ENCODE assay signal across 8 cellular contexts in genomic region chr5:157575096-157575872, GRCh38. TPM values are rescaled to one million over a fixed set of nuclear protein-coding genes. Genes with fewer than 3 reads are reported as not detected.
DNase-seq lines count a peak whose midpoint lies in the region; ATAC-seq and TF ChIP-seq lines count a peak whose summit lies in the region.

TSS of gene ADAM19 (minus strand) at chr5:157575775. CDS start at chr5:157575696, 79 bp downstream.

- DNase-seq in NCI-H345 treated with DMSO at 0.1 percent for 48 hours (lab: John Stamatoyannopoulos, UW; ENCODE audit: unreplicated experiment) (peak; percentile 16), activated T-cell treated with anti-CD3 and anti-CD28 coated beads for 4 hours (peak; percentile 58), fibroblast of lung (ENCODE audit: low read depth in 2 of 2) (peak; percentile 54 to 74)
- DNase-seq in naive thymus-derived CD8-positive, alpha-beta T cell, result no peak

- H3K9me3 ChIP-seq in BLaER1 treated with 17β-estradiol and CSF1 and Interleukin-3, amounts not matched to agents 10 nM and 100 nM (replicated peaks in 1 of 11), result no peaks in the 10 kb centered on the region
- no peaks in the 10 kb centered on the region for H3K9me3 ChIP-seq in fibroblast of lung (ENCODE audit: control insufficient read depth, insufficient read depth, low read depth, low read length)

- peaks cover 13 to 27% (median 18%) of the 10 kb centered on the region in 11 experiments for H3K27me3 ChIP-seq in BLaER1 treated with 17β-estradiol and CSF1 and Interleukin-3, amounts not matched to agents 10 nM and 100 nM
- no peaks in the 10 kb centered on the region for H3K27me3 ChIP-seq in fibroblast of lung (ENCODE audit: control insufficient read depth, insufficient read depth, low read length)

- peaks cover 33% of the 10 kb centered on the region for H3K79me2 ChIP-seq in fibroblast of lung (ENCODE audit: control insufficient read depth, insufficient read depth, low read length)

- H3K9ac ChIP-seq in BLaER1 treated with 17β-estradiol and CSF1 and Interleukin-3, amounts not matched to agents 10 nM and 100 nM, result peak within 1 kb of the TSS; percentile 69 to 88 (median 76); a peak in 21 of 22 replicates
- H3K9ac ChIP-seq in fibroblast of lung (ENCODE audit: insufficient read depth, low read length), result peak within 1 kb of the TSS; percentile 59

- H3K4me1 Mint-ChIP-seq in naive thymus-derived CD8-positive, alpha-beta T cell, result peaks cover 9 to 61% (median 17%) of the 10 kb centered on the region in 4 donors

- H3K9me3 Mint-ChIP-seq in naive thymus-derived CD8-positive, alpha-beta T cell, result no peaks in the 10 kb centered on the region

- H4K20me1 ChIP-seq in BLaER1 treated with 17β-estradiol and CSF1 and Interleukin-3, amounts not matched to agents 10 nM and 100 nM, result peaks cover 0 to 33% (median 4%) of the 10 kb centered on the region in 11 experiments; a peak in 6 of 22 replicates
- no peaks in the 10 kb centered on the region for H4K20me1 ChIP-seq in fibroblast of lung (ENCODE audit: control insufficient read depth, extremely low read depth, insufficient read depth, low read length)

- no peak for TF ChIP-seq CTCF in fibroblast of lung (conservative IDR thresholded peaks at IDR 0.05 in 1 of 2, IDR thresholded peaks at IDR 0.05 in 1 of 2; ENCODE audit: low read depth in 1 of 2, low read length in 2 of 2)

- peak; percentile 38 for ATAC-seq in GM21529 (IDR thresholded peaks at IDR 0.05; ENCODE audit: unreplicated experiment)
- peak; percentile 33 to 64 for ATAC-seq in naive thymus-derived CD8-positive, alpha-beta T cell
- ATAC-seq in HG03139 (IDR thresholded peaks at IDR 0.05; ENCODE audit: unreplicated experiment), result no peak

- H3K36me3 ChIP-seq in BLaER1 treated with 17β-estradiol and CSF1 and Interleukin-3, amounts not matched to agents 10 nM and 100 nM, result peaks cover 0 to 6% (median 0%) of the 10 kb centered on the region in 11 experiments; a peak in 1 of 22 replicates
- H3K36me3 ChIP-seq in fibroblast of lung (ENCODE audit: control insufficient read depth, insufficient read depth, low read length) (peaks cover 3% of the 10 kb centered on the region), urinary bladder (ENCODE audit: insufficient read depth) (no peaks in the 10 kb centered on the region)

- under 1% methylated on average over 76 of the region's 76 CpGs for WGBS in urinary bladder

- H2AFZ ChIP-seq in fibroblast of lung (ENCODE audit: low read length), result peak within 1 kb of the TSS; percentile 33

- H3K4me2 ChIP-seq in BLaER1 treated with 17β-estradiol and CSF1 and Interleukin-3, amounts not matched to agents 10 nM and 100 nM, result peak within 1 kb of the TSS; percentile 82 to 99 (median 97)
- H3K4me2 ChIP-seq in fibroblast of lung (ENCODE audit: extremely low read depth, insufficient read depth, low read length), result peak within 1 kb of the TSS; percentile 76

- H3K36me3 Mint-ChIP-seq in naive thymus-derived CD8-positive, alpha-beta T cell, result peaks cover 0 to 3% (median 0%) of the 10 kb centered on the region in 3 donors

- peak within 1 kb of the TSS; percentile 77 to 98 (median 88) for H3K4me3 Mint-ChIP-seq in naive thymus-derived CD8-positive, alpha-beta T cell

- peaks cover 33 to 59% (median 47%) of the 10 kb centered on the region in 10 experiments for H3K4me1 ChIP-seq in BLaER1 treated with 17β-estradiol and CSF1 and Interleukin-3, amounts not matched to agents 10 nM and 100 nM
- H3K4me1 ChIP-seq in fibroblast of lung (ENCODE audit: control insufficient read depth, extremely low read depth, insufficient read depth, low read length) (peaks cover 3% of the 10 kb centered on the region), urinary bladder (ENCODE audit: insufficient read depth) (no peaks in the 10 kb centered on the region)

- POLR2A ChIA-PET in naive thymus-derived CD8-positive, alpha-beta T cell (lab: Charles Lee), result no interaction called here

- H3K27me3 Mint-ChIP-seq in naive thymus-derived CD8-positive, alpha-beta T cell, result peaks cover 8 to 38% (median 32%) of the 10 kb centered on the region in 5 donors

- H3K4me3 ChIP-seq in BLaER1 treated with 17β-estradiol and CSF1 and Interleukin-3, amounts not matched to agents 10 nM and 100 nM, result peak within 1 kb of the TSS; percentile 57 to 92 (median 80)
- peak within 1 kb of the TSS; percentile 55 to 91 (median 68) for H3K4me3 ChIP-seq in fibroblast of lung (replicated peaks in 1 of 4; ENCODE audit: control extremely low read depth in 1 of 4, insufficient read depth in 1 of 4, low read depth in 3 of 4, low read length in 4 of 4)
- H3K4me3 ChIP-seq in urinary bladder (ENCODE audit: low read depth, low read length), result peak within 1 kb of the TSS; percentile 81

- H3K27ac ChIP-seq in BLaER1 treated with 17β-estradiol and CSF1 and Interleukin-3, amounts not matched to agents 10 nM and 100 nM, result peak within 1 kb of the TSS in 10 of 11 experiments; percentile 34 to 80 (median 66); a peak in 20 of 22 replicates
- peak within 1 kb of the TSS; percentile 65 for H3K27ac ChIP-seq in fibroblast of lung (ENCODE audit: insufficient read depth, low read length)
- peak within 1 kb of the TSS; percentile 75 for H3K27ac ChIP-seq in urinary bladder (ENCODE audit: low read depth)

- H3K27ac Mint-ChIP-seq in naive thymus-derived CD8-positive, alpha-beta T cell, result peak within 1 kb of the TSS in 4 of 10 donors; percentile 46 to 78 (median 66)

RNA-seq across cellular contexts. Expression of gene ADAM19, which starts in this region (rescaled TPM):
- total RNA-seq in fibroblast of lung, result 13.0 and 17.7 TPM in 2 replicates
- 19.3 and 65.2 TPM in 2 replicates for polyA plus RNA-seq in fibroblast of lung
- polyA plus RNA-seq in fibroblast of lung (2012), result 18.6 and 77.1 TPM in 2 replicates
- polyA minus RNA-seq in fibroblast of lung (ENCODE audit: low replicate concordance), result 41.0 and 120 TPM in 2 replicates
- 1 to 10 TPM; 3.6 TPM for total RNA-seq in naive thymus-derived CD8-positive, alpha-beta T cell
- under 1 TPM in 2 of 3 donors, not detected in 1; 0.08 to 0.14 TPM for polyA plus RNA-seq in naive thymus-derived CD8-positive, alpha-beta T cell
- total RNA-seq in urinary bladder, result 49.8 TPM
- 26.4 TPM for polyA plus RNA-seq in urinary bladder

Comparison
In these comparisons a context has a peak if more than half of its experiments do, and no peak if none do; other contexts are left out.
1. RNA of gene ADAM19 (polyA plus RNA-seq): 18.6 to 77.1 TPM in fibroblast of lung and 26.4 TPM in urinary bladder (single experiment); 0.08 to 0.14 TPM in naive thymus-derived CD8-positive, alpha-beta T cell; every median in the first group is over 10 times any median in the second.
2. DNase-seq: peak in NCI-H345 treated with DMSO at 0.1 percent for 48 hours (single experiment), activated T-cell treated with anti-CD3 and anti-CD28 coated beads for 4 hours (single experiment) and fibroblast of lung (2 of 2); none in naive thymus-derived CD8-positive, alpha-beta T cell (0 of 10).
3. Peak in every context shown above with its lines, with median percentiles within 50 percentile points of each other: H3K27ac ChIP-seq and H3K4me3 ChIP-seq.